In the genomic region with DNA sequence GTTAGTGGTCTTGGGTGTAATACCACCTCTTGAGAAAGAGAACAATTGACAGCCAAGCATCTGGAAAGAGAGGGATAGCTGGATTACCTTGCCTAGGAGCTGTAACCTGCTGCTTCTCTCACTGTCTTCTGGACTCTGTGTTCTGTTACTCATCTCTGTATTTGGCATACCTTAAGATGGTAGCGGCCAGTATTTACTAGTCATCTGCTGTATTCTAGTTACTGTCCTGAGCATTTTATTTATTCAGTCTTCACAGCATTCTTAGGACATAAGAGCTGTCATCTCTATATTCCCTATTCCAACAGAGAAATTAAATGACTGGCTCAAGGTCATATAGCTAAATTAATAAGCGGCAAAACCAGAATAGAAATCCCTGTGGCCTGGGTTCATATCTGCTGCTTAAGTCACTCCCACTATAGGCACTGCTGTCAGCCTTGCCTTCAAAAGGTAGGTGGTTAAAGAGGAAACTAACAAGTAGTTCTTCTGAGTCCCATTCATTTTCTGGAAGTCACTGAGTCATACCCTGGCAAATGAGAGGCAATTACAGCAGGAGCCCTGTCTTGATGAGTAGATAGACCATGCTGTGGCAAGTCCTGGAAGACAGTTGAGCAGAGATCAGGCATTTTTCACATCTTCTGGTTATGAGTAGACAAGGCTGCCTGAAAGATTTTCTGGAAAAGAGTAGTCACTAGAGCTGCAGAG, we compare ENCODE assay signal across 8 cellular contexts.
DNase-seq lines count a peak whose midpoint lies in the region; ATAC-seq and TF ChIP-seq lines count a peak whose summit lies in the region.

No MANE protein-coding gene starts in this region.

- 100% methylated on average over 1 of the region's 2 CpGs; no CpG with 5 or more reads in 1 of the 2 experiments for WGBS in mesodermal cell (ENCODE audit: insufficient coverage in 2 of 2), 2 experiments

- peaks cover 23% of the 10 kb centered on the region for H3K4me1 ChIP-seq in Loucy (ENCODE audit: insufficient read depth, low read length, poor library complexity, severe bottlenecking)
- peaks cover 8% of the 10 kb centered on the region for H3K4me1 ChIP-seq in mesodermal cell (ENCODE audit: control insufficient read depth, insufficient read depth, low read length, poor library complexity, severe bottlenecking)

- CTCF ChIA-PET in Calu3 (lab: Charles Lee): interaction anchor here (0.6 to 3.2 kb wide), 8 partner anchors 63 to 259 kb away, joined by 3 to 59 read pairs (median 3); a partner anchor contains a TSS

- no peaks in the 10 kb centered on the region for H3K9me3 Mint-ChIP-seq in Calu3 (ENCODE audit: low read depth, unreplicated experiment)

- H3F3A ChIP-seq in Loucy (ENCODE audit: low read depth): peaks cover 5% of the 10 kb centered on the region; the same call in 1 of the 2 replicates

- no peaks in the 10 kb centered on the region for H3K27me3 Mint-ChIP-seq in Calu3 (ENCODE audit: unreplicated experiment)

- peaks cover 31% of the 10 kb centered on the region for H4K20me1 ChIP-seq in Loucy (ENCODE audit: insufficient read depth, low read length, poor library complexity, severe bottlenecking)

- peaks cover 18% of the 10 kb centered on the region for H3K4me1 Mint-ChIP-seq in Calu3 (ENCODE audit: low read depth, unreplicated experiment)

- peak overlapping the region; percentile 1 for H3K27ac Mint-ChIP-seq in Calu3 (ENCODE audit: unreplicated experiment)

- peak overlapping the region; percentile 5 for H3K9ac ChIP-seq in Loucy (ENCODE audit: low read depth, low read length, poor library complexity, severe bottlenecking)

- H3K27ac ChIP-seq in mesodermal cell (ENCODE audit: low read depth, low read length, severe bottlenecking): peak overlapping the region; percentile 48

- ATAC-seq in GM21619 (IDR thresholded peaks at IDR 0.05; ENCODE audit: unreplicated experiment) (no peak), HG02938 (IDR thresholded peaks at IDR 0.05; ENCODE audit: unreplicated experiment) (no peak)

- no peak for TF ChIP-seq CTCF in Calu3 (IDR thresholded peaks at IDR 0.05; ENCODE audit: unreplicated experiment)
- no peak for TF ChIP-seq CTCF in Loucy (conservative IDR thresholded peaks at IDR 0.05; ENCODE audit: low read length)

- H3K4me2 ChIP-seq in Loucy (ENCODE audit: low read depth, low read length, poor library complexity, severe bottlenecking): peak overlapping the region; percentile 8

- peaks cover 41% of the 10 kb centered on the region for H3K36me3 Mint-ChIP-seq in Calu3 (ENCODE audit: insufficient read depth, unreplicated experiment)

- BruUV-seq in Calu3 (replicated peaks; lab: Mats Ljungman, UMichigan): no TSS peak

- peaks cover 76% of the 10 kb centered on the region for H3K79me2 ChIP-seq in Loucy (ENCODE audit: insufficient read depth, low read length)

- H3K9me3 ChIP-seq in Loucy (ENCODE audit: insufficient read depth, low read depth, low read length) (no peaks in the 10 kb centered on the region), mesodermal cell (ENCODE audit: control insufficient read depth, low read length) (no peaks in the 10 kb centered on the region)

- DNase-seq in Calu3: no peak
- DNase-seq in astrocyte of the hippocampus (ENCODE audit: low read depth, low spot score): peak; percentile 78
- no peak for DNase-seq in globus pallidus (ENCODE audit: low spot score)
- no peak for DNase-seq in activated effector memory CD4-positive, alpha-beta T cell treated with Interleukin-2 at 50 U/mL for 16 hours

- no peak overlapping the region for H3K4me3 Mint-ChIP-seq in Calu3 (ENCODE audit: low read depth, unreplicated experiment)

- intact Hi-C loops in Calu3 (cut with micrococcal nuclease; ENCODE audit: unreplicated experiment): no loop called here

- H3K4me3 ChIP-seq in Loucy (ENCODE audit: low read length, poor library complexity, severe bottlenecking): no peak overlapping the region
- no peak overlapping the region for H3K4me3 ChIP-seq in mesodermal cell (ENCODE audit: extremely low read depth, insufficient read depth, low read length, poor library complexity, severe bottlenecking)

- H3K27me3 ChIP-seq in Loucy (ENCODE audit: insufficient read depth, low read length, poor library complexity, severe bottlenecking): no peaks in the 10 kb centered on the region

- peaks cover 32% of the 10 kb centered on the region for H3K36me3 ChIP-seq in Loucy (ENCODE audit: insufficient read depth, low read length)
- peaks cover 34% of the 10 kb centered on the region for H3K36me3 ChIP-seq in mesodermal cell (ENCODE audit: control insufficient read depth, insufficient read depth, low read length)

- no peak overlapping the region for H2AFZ ChIP-seq in Loucy (ENCODE audit: low read length)

- H3K9me2 ChIP-seq in Loucy (replicated peaks; ENCODE audit: low read depth, low read length): no peaks in the 10 kb centered on the region
